In genomic region chr1:6730473-6730872, GRCh38 we compare ENCODE assay signal across 17 cellular contexts.
"Had no signal": no experiment of that assay in that cellular context is flagged by ENCODE, and none has a peak within 500 bp of the region (broad histone marks: within the 10 kb centered on the region; RNA-seq: fewer than 3 reads in every experiment).

No MANE protein-coding gene starts in this region.

- H3K4me1 ChIP-seq: left lung, prostate gland, right atrium auricular region, vagina had no signal

- H3K36me3 ChIP-seq: left lung, prostate gland, right atrium auricular region, suprapubic skin, transverse colon, vagina had no signal

- DNase-seq: cortex of kidney; effector CD4-positive, alpha-beta T cell; head of caudate nucleus; kidney; left lung; mesenchymal stem cell; naive thymus-derived CD4-positive, alpha-beta T cell; nucleus accumbens; stimulated activated CD8-positive, alpha-beta memory T cell treated with anti-CD3 and anti-CD28 coated beads, Interleukin-4, amount 100 ng/mL, for 48 hours; stimulated activated naive CD4-positive, alpha-beta T cell; stimulated activated naive CD8-positive, alpha-beta T cell treated with anti-CD3 and anti-CD28 coated beads, Interleukin-15, amount 100 ng/mL, for 72 hours had no signal

- H3K9me3 ChIP-seq: left lung, prostate gland, right atrium auricular region, suprapubic skin, transverse colon, vagina had no signal

- H3K27ac ChIP-seq: left lung, prostate gland, right atrium auricular region, suprapubic skin, vagina had no signal

- H3K27me3 ChIP-seq: right atrium auricular region, suprapubic skin, transverse colon, vagina had no signal

- H3K4me3 ChIP-seq: left lung, prostate gland, right atrium auricular region, smooth muscle cell, suprapubic skin, vagina had no signal
